26 cellular contexts compared by ENCODE assay signal in the genomic region with DNA sequence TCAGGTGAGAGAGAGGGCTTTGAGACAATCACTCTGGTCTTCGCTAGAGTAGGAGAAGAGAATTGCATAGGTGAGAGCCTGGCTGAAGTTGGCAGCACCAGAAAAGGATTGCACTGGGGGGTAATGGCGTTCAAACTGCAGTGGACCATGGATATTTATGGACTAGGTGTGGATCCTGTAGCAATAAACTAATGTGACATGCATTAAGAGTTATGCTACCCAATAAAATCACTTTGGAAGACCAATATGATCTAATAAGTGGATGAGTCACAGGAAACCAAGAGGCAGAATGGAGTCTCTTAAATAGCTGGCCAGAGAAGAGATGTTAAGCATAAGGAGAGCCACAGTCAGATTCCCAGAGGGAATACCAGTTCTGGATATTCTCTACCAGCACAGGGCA.
DNase-seq lines count a peak whose midpoint lies in the region; ATAC-seq and TF ChIP-seq lines count a peak whose summit lies in the region.
"Had no signal": no experiment of that assay in that cellular context is flagged by ENCODE, and none has a peak within 500 bp of the region (broad histone marks: within the 10 kb centered on the region; RNA-seq: fewer than 3 reads in every experiment).

No MANE protein-coding gene starts in this region.

- no peak overlapping the region for H3K9ac ChIP-seq in SK-N-SH
- no peak overlapping the region for H3K9ac ChIP-seq in mesenchymal stem cell (ENCODE audit: low read length)

- H3K4me2 ChIP-seq in SK-N-SH = peak overlapping the region; percentile 41; the same call in 1 of the 2 replicates
- H3K4me2 ChIP-seq in mesenchymal stem cell (ENCODE audit: low read length, poor library complexity, severe bottlenecking) = no peak overlapping the region

- peak; percentile 82 to 91 for TF ChIP-seq EP300 in SK-N-SH (IDR thresholded peaks at IDR 0.05; ENCODE audit: borderline replicate concordance in 1 of 2, low read depth in 1 of 2, low read length in 1 of 2)

- POLR2A ChIA-PET in HEK293T (lab: Yijun Ruan, JAX) (no interaction called here), SK-N-SH (lab: Yijun Ruan, JAX) (no interaction called here)

- H2BK5ac ChIP-seq in mesenchymal stem cell (ENCODE audit: low read depth, low read length, poor library complexity, severe bottlenecking) = no peak overlapping the region

- no peak overlapping the region for H3K14ac ChIP-seq in mesenchymal stem cell (ENCODE audit: low read length in 2 of 2)

- H2BK120ac ChIP-seq in mesenchymal stem cell (ENCODE audit: low read depth, low read length) = no peak overlapping the region

- TF ChIP-seq RAD21 in SK-N-SH (IDR thresholded peaks at IDR 0.05; ENCODE audit: low read length) = no peak

- H3K27ac ChIP-seq in SK-N-SH (ENCODE audit: low read depth in 2 of 2, low read length in 1 of 2) (peak overlapping the region; percentile 48 to 73; a peak in 3 of 4 replicates), mesenchymal stem cell (ENCODE audit: low read length, poor library complexity, severe bottlenecking) (no peak overlapping the region), prostate gland (no peak overlapping the region)
- H3K27ac ChIP-seq: skin epidermis, upper lobe of right lung had no signal

- H3K4me1 ChIP-seq in SK-N-SH (ENCODE audit: control insufficient read depth in 1 of 2, insufficient read depth in 2 of 2, low read depth in 1 of 2, low read length in 1 of 2) = peaks cover 3 to 5% of the 10 kb centered on the region in 2 experiments; a peak in 2 of 4 replicates
- no peaks in the 10 kb centered on the region for H3K4me1 ChIP-seq in mesenchymal stem cell (ENCODE audit: control insufficient read depth, insufficient read depth, low read depth, low read length)
- no peaks in the 10 kb centered on the region for H3K4me1 ChIP-seq in prostate gland (replicated peaks)
- H3K4me1 ChIP-seq: upper lobe of right lung had no signal

- peak; percentile 45 for DNase-seq in DMS53 (lab: John Stamatoyannopoulos, UW)
- no peak for DNase-seq in HEK293T (ENCODE audit: extremely low spot score)
- DNase-seq in SK-N-SH = no peak
- DNase-seq in mesenchymal stem cell = peak; percentile 54
- no peak for DNase-seq in prostate gland (ENCODE audit: low spot score)
- no peak for DNase-seq in superior temporal gyrus (ENCODE audit: extremely low spot score)
- DNase-seq in inferior parietal cortex (ENCODE audit: extremely low spot score) = no peak
- DNase-seq: activated B cell treated with CpG ODN at 0.5 μM for 24 hours; activated CD4-positive, alpha-beta T cell treated with anti-CD3 and anti-CD28 coated beads, Interleukin-2, amount 50 U/mL, for 4 hours; activated CD8-positive, alpha-beta memory T cell treated with anti-CD3 and anti-CD28 coated beads, Interleukin-2, amount 50 U/mL, for 4 hours; aorta; C1 segment of cervical spinal cord; caudate nucleus; GOT3; head of caudate nucleus; left colon; NCI-H1105; NCI-H2029 treated with DMSO at 0.1 percent for 48 hours; NCI-H345; nucleus accumbens; SW 1271; upper lobe of right lung had no signal

- no peak for ATAC-seq in GM18868 (IDR thresholded peaks at IDR 0.05; ENCODE audit: unreplicated experiment)
- ATAC-seq: activated naive CD4-positive, alpha-beta T cell treated with anti-CD3 and anti-CD28 coated beads, Interleukin-2, amount 50 U/mL, for 72 hours; left colon; Right ventricle myocardium inferior; upper lobe of right lung had no signal

- no peak overlapping the region for H4K91ac ChIP-seq in mesenchymal stem cell (ENCODE audit: low read length)

- H4K20me1 ChIP-seq in SK-N-SH (ENCODE audit: insufficient read depth) = no peaks in the 10 kb centered on the region

- H3K23ac ChIP-seq in mesenchymal stem cell (ENCODE audit: low read length in 2 of 2) = no peak overlapping the region

- no peaks in the 10 kb centered on the region for H3K9me2 ChIP-seq in SK-N-SH

- H3K9me3 ChIP-seq in SK-N-SH = no peaks in the 10 kb centered on the region
- H3K9me3 ChIP-seq in mesenchymal stem cell (ENCODE audit: control insufficient read depth, low read length) = no peaks in the 10 kb centered on the region
- no peaks in the 10 kb centered on the region for H3K9me3 ChIP-seq in prostate gland
- H3K9me3 ChIP-seq: upper lobe of right lung had no signal

- H3K18ac ChIP-seq in mesenchymal stem cell (ENCODE audit: low read depth in 1 of 2, low read length in 2 of 2) = no peak overlapping the region

- H2AK5ac ChIP-seq in mesenchymal stem cell (ENCODE audit: low read length, severe bottlenecking) = no peak overlapping the region

- H3K36me3 ChIP-seq in SK-N-SH (replicated peaks in 1 of 2; ENCODE audit: control insufficient read depth in 1 of 2, insufficient read depth in 2 of 2, low read length in 1 of 2) = no peaks in the 10 kb centered on the region
- no peaks in the 10 kb centered on the region for H3K36me3 ChIP-seq in mesenchymal stem cell (ENCODE audit: control insufficient read depth in 1 of 2, insufficient read depth in 2 of 2, low read depth in 1 of 2, low read length in 2 of 2)
- no peaks in the 10 kb centered on the region for H3K36me3 ChIP-seq in prostate gland
- H3K36me3 ChIP-seq: upper lobe of right lung had no signal

- H3K79me2 ChIP-seq in SK-N-SH (ENCODE audit: insufficient read depth) = no peaks in the 10 kb centered on the region

- H4K8ac ChIP-seq in mesenchymal stem cell (ENCODE audit: low read length) = no peak overlapping the region

- no peaks in the 10 kb centered on the region for H3K79me1 ChIP-seq in mesenchymal stem cell (replicated peaks; ENCODE audit: low read length, poor library complexity, severe bottlenecking)

- no peak overlapping the region for H2BK12ac ChIP-seq in mesenchymal stem cell (ENCODE audit: low read length in 2 of 2)

- TF ChIP-seq CTCF in SK-N-SH (IDR thresholded peaks at IDR 0.05) (no peak), prostate gland (IDR thresholded peaks at IDR 0.05) (no peak)

- TF ChIP-seq POLR2A in prostate gland (IDR thresholded peaks at IDR 0.05) = no peak

- H3K27me3 ChIP-seq in SK-N-SH (ENCODE audit: insufficient read depth) = no peaks in the 10 kb centered on the region
- no peaks in the 10 kb centered on the region for H3K27me3 ChIP-seq in mesenchymal stem cell (ENCODE audit: control insufficient read depth in 1 of 2, insufficient read depth in 1 of 2, low read length in 2 of 2)
- no peaks in the 10 kb centered on the region for H3K27me3 ChIP-seq in prostate gland (replicated peaks; ENCODE audit: insufficient read depth)
- H3K27me3 ChIP-seq: upper lobe of right lung had no signal

- CTCF ChIA-PET in HEK293T (lab: Yijun Ruan, JAX) (interaction anchor here (1.1 kb wide), 1 partner anchor 10 kb away, joined by 3 read pairs; no protein-coding TSS in a partner anchor), SK-N-SH (lab: Yijun Ruan, JAX) (interaction anchor here (0.8 kb wide), 1 partner anchor 295 kb away, joined by 3 read pairs; no protein-coding TSS in a partner anchor)

- intact Hi-C loops in prostate gland (cut with DNase I) = no loop called here

- WGBS in SK-N-SH (ENCODE audit: low lambda C conversion rate) = 51% methylated on average over 2 of the region's 2 CpGs
- WGBS in mesenchymal stem cell = 100% methylated on average over 1 of the region's 2 CpGs
- 46% methylated on average over 2 of the region's 2 CpGs for WGBS in prostate gland

- H3K4me3 ChIP-seq in SK-N-SH (ENCODE audit: low read depth in 2 of 2, low read length in 1 of 2) (no peak overlapping the region), mesenchymal stem cell (ENCODE audit: insufficient read depth in 1 of 2, low read depth in 1 of 2, low read length in 2 of 2) (no peak overlapping the region), prostate gland (no peak overlapping the region)
- H3K4me3 ChIP-seq: skin epidermis, upper lobe of right lung had no signal

- H2AFZ ChIP-seq in SK-N-SH (ENCODE audit: low read depth) (no peak overlapping the region), mesenchymal stem cell (ENCODE audit: low read depth, low read length) (no peak overlapping the region)

- H3F3A ChIP-seq in SK-N-SH (replicated peaks; ENCODE audit: insufficient read depth) = no peaks in the 10 kb centered on the region

- no peak overlapping the region for H3K4ac ChIP-seq in mesenchymal stem cell (ENCODE audit: low read depth in 1 of 2, low read length in 2 of 2)

- no peak overlapping the region for H2BK15ac ChIP-seq in mesenchymal stem cell (ENCODE audit: low read depth, poor library complexity, severe bottlenecking)

TF ChIP-seq in HEK293T, 16 proteins besides CTCF, POLR2A, EP300 and RAD21:
- TF ChIP-seq, protein P1, sequence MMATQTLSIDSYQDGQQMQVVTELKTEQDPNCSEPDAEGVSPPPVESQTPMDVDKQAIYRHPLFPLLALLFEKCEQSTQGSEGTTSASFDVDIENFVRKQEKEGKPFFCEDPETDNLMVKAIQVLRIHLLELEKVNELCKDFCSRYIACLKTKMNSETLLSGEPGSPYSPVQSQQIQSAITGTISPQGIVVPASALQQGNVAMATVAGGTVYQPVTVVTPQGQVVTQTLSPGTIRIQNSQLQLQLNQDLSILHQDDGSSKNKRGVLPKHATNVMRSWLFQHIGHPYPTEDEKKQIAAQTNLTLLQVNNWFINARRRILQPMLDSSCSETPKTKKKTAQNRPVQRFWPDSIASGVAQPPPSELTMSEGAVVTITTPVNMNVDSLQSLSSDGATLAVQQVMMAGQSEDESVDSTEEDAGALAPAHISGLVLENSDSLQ (IDR thresholded peaks at IDR 0.05) = peak; percentile 19; the same call in 1 of the 2 replicates
- no peak for TF ChIP-seq CTBP1 (IDR thresholded peaks at IDR 0.05; ENCODE audit: borderline replicate concordance)
TF ChIP-seq in HEK293T: peak in this region for 1.

TF ChIP-seq in SK-N-SH, 30 proteins besides CTCF, POLR2A, EP300 and RAD21 (continues in another document):
- TF ChIP-seq, protein P2, sequence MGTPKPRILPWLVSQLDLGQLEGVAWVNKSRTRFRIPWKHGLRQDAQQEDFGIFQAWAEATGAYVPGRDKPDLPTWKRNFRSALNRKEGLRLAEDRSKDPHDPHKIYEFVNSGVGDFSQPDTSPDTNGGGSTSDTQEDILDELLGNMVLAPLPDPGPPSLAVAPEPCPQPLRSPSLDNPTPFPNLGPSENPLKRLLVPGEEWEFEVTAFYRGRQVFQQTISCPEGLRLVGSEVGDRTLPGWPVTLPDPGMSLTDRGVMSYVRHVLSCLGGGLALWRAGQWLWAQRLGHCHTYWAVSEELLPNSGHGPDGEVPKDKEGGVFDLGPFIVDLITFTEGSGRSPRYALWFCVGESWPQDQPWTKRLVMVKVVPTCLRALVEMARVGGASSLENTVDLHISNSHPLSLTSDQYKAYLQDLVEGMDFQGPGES (IDR thresholded peaks at IDR 0.05; ENCODE audit: low read depth, low read length) = no peak
- TF ChIP-seq JUND (IDR thresholded peaks at IDR 0.05) (peak; percentile 91), TEAD4 (IDR thresholded peaks at IDR 0.05; ENCODE audit: borderline replicate concordance, insufficient read depth) (peak; percentile 71)
- TF ChIP-seq, protein P3, sequence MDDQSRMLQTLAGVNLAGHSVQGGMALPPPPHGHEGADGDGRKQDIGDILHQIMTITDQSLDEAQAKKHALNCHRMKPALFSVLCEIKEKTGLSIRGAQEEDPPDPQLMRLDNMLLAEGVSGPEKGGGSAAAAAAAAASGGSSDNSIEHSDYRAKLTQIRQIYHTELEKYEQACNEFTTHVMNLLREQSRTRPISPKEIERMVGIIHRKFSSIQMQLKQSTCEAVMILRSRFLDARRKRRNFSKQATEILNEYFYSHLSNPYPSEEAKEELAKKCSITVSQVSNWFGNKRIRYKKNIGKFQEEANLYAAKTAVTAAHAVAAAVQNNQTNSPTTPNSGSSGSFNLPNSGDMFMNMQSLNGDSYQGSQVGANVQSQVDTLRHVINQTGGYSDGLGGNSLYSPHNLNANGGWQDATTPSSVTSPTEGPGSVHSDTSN (IDR thresholded peaks at IDR 0.05) = peak; percentile 93

Comparison
In these comparisons a context has a peak if more than half of its experiments do, and no peak if none do; other contexts are left out.
1. DNase-seq: peak in DMS53 (single experiment) and mesenchymal stem cell (single experiment); none in HEK293T (single experiment), SK-N-SH (single experiment), prostate gland (single experiment), superior temporal gyrus (single experiment) and inferior parietal cortex (single experiment).
2. H3K27ac ChIP-seq: peak in SK-N-SH (2 of 2); none in mesenchymal stem cell (single experiment) and prostate gland (0 of 2).